Comparison of ENCODE assay signal across 11 cellular contexts in genomic region chr17:77456951-77457548, GRCh38.
DNase-seq lines count a peak whose midpoint lies in the region; ATAC-seq, FAIRE-seq and TF ChIP-seq lines count a peak whose summit lies in the region.
"Had no signal": no experiment of that assay in that cellular context is flagged by ENCODE, and none has a peak within 500 bp of the region (broad histone marks: within the 10 kb centered on the region; RNA-seq: fewer than 3 reads in every experiment).

No MANE protein-coding gene starts in this region.

- CTCF ChIA-PET in CD8-positive, alpha-beta T cell (lab: Charles Lee), result interaction anchor here (0.7 to 2.9 kb wide), 11 partner anchors 9 to 125 kb away, joined by 3 to 18 read pairs (median 4); no protein-coding TSS in a partner anchor
- CTCF ChIA-PET in GM12878 (lab: Yijun Ruan, JAX), result interaction anchor here (0.6 to 1.1 kb wide), 3 partner anchors 18 to 27 kb away, joined by 3 to 4 read pairs (median 3); no protein-coding TSS in a partner anchor

- WGBS in GM12878 (ENCODE audit: insufficient coverage, insufficient replicate concordance, low lambda C conversion rate, missing lambda C conversion rate), result 19% methylated on average over 18 of the region's 18 CpGs

- H3K79me2 ChIP-seq in GM12878 (ENCODE audit: control insufficient read depth, insufficient read depth, low read length), result peaks cover 95% of the 10 kb centered on the region

- H3K9me3 Mint-ChIP-seq in CD8-positive, alpha-beta T cell, result no peaks in the 10 kb centered on the region
- H3K9me3 Mint-ChIP-seq in IgD-negative memory B cell, result no peaks in the 10 kb centered on the region

- H3K36me3 ChIP-seq in CD8-positive, alpha-beta T cell (ENCODE audit: insufficient read depth, low read length), result no peaks in the 10 kb centered on the region
- H3K36me3 ChIP-seq in GM12878 (ENCODE audit: control insufficient read depth in 2 of 2, insufficient read depth in 2 of 2, low read length in 1 of 2) (peaks cover 8% of the 10 kb centered on the region in 2 experiments; a peak in 3 of 4 replicates), neutrophil (no peaks in the 10 kb centered on the region), SJCRH30 (no peaks in the 10 kb centered on the region)

- intact Hi-C loops in CD8-positive, alpha-beta T cell (cut with DNase I, micrococcal nuclease), result loop anchor here (1.0 to 10.0 kb wide), 7 partner anchors 22 to 1298 kb away; partner anchors contain the start of genes MFSD11 (in 1 of the 2), SRSF2 (in 1 of the 2), TMC8 (in 1 of the 2) and TNRC6C (in 1 of the 2)
- intact Hi-C loops in GM12878 (cut with micrococcal nuclease; ENCODE audit: unreplicated experiment), result no loop called here

- H3K9ac ChIP-seq in GM12878 (ENCODE audit: control insufficient read depth, insufficient read depth, low read length), result peak overlapping the region; percentile 86

- peak; percentile 7 for ATAC-seq in CD8-positive, alpha-beta T cell
- ATAC-seq in GM12878 (peak; percentile 20), HG03280 (IDR thresholded peaks at IDR 0.05; ENCODE audit: unreplicated experiment) (no peak), GM21447 (IDR thresholded peaks at IDR 0.05; ENCODE audit: unreplicated experiment) (no peak)

- peaks cover 66% of the 10 kb centered on the region for H3K4me1 Mint-ChIP-seq in CD8-positive, alpha-beta T cell (ENCODE audit: low read depth)
- H3K4me1 Mint-ChIP-seq in IgD-negative memory B cell, result peaks cover 47 to 56% (median 54%) of the 10 kb centered on the region in 3 donors

- TF ChIP-seq RAD21 in GM12878 (IDR thresholded peaks at IDR 0.05; ENCODE audit: insufficient read depth, low read depth, low read length), result peak; percentile 26; the same call in 1 of the 2 replicates

- SMC1A ChIA-PET in GM12878 (lab: Charles Lee; ENCODE audit: uncharacterized antibody, unreplicated experiment), result interaction anchor here (0.9 to 9.1 kb wide), 3 partner anchors 13 to 16 kb away, joined by 4 to 96 read pairs (median 65); no protein-coding TSS in a partner anchor

- in situ Hi-C loops in GM12878 (cut with MboI), result loop anchor here (10.0 to 25.0 kb wide), 2 partner anchors 698 to 1195 kb away; partner anchors contain the start of gene UBALD2

- POLR2A ChIA-PET in CD8-positive, alpha-beta T cell (lab: Charles Lee), result interaction anchor here (0.7 to 9.0 kb wide), 6 partner anchors 15 to 501 kb away, joined by 3 to 242 read pairs (median 3); partner anchors contain the start of gene TNRC6C
- POLR2A ChIA-PET in GM12878 (lab: Charles Lee), result interaction anchor here (1.3 to 6.6 kb wide), 4 partner anchors 9 to 16 kb away, joined by 5 to 47 read pairs (median 8); no protein-coding TSS in a partner anchor

- H3K4me1 ChIP-seq in CD8-positive, alpha-beta T cell (ENCODE audit: insufficient read depth, low read length), result peaks cover 75% of the 10 kb centered on the region
- peaks cover 69% of the 10 kb centered on the region for H3K4me1 ChIP-seq in GM12878 (ENCODE audit: control insufficient read depth, insufficient read depth, low read length)
- peaks cover 94 to 97% of the 10 kb centered on the region in 2 experiments for H3K4me1 ChIP-seq in neutrophil (ENCODE audit: control insufficient read depth in 1 of 2, insufficient read depth in 1 of 2, low read depth in 1 of 2, low read length in 1 of 2)
- peaks cover 24% of the 10 kb centered on the region for H3K4me1 ChIP-seq in SJCRH30

- no peak; the same call in 1 of the 2 replicates for TF ChIP-seq POLR2A in GM12878 (IDR thresholded peaks at IDR 0.05; ENCODE audit: low read depth, low read length)

- H3K9me3 ChIP-seq in CD8-positive, alpha-beta T cell (ENCODE audit: low read length), result no peaks in the 10 kb centered on the region
- H3K9me3 ChIP-seq in GM12878 (replicated peaks; ENCODE audit: control insufficient read depth, insufficient read depth, low read length), result no peaks in the 10 kb centered on the region
- H3K9me3 ChIP-seq in neutrophil, result no peaks in the 10 kb centered on the region
- H3K9me3 ChIP-seq in SJCRH30 (replicated peaks), result no peaks in the 10 kb centered on the region
- H3K9me3 ChIP-seq: SJSA1 had no signal

- RAD21 ChIA-PET in GM12878 (lab: Charles Lee; ENCODE audit: unreplicated experiment), result interaction anchor here (4.4 to 6.9 kb wide), 3 partner anchors 13 to 18 kb away, joined by 31 to 63 read pairs (median 62); no protein-coding TSS in a partner anchor

- H3K27me3 ChIP-seq in CD8-positive, alpha-beta T cell (ENCODE audit: insufficient read depth, low read length), result no peaks in the 10 kb centered on the region
- H3K27me3 ChIP-seq in GM12878 (replicated peaks in 1 of 2; ENCODE audit: control insufficient read depth in 2 of 2, insufficient read depth in 2 of 2, low read length in 1 of 2) (no peaks in the 10 kb centered on the region), neutrophil (no peaks in the 10 kb centered on the region), SJCRH30 (no peaks in the 10 kb centered on the region)
- H3K27me3 ChIP-seq: SJSA1 had no signal

- peak overlapping the region; percentile 86 for H3K27ac ChIP-seq in CD8-positive, alpha-beta T cell (ENCODE audit: low read depth, low read length)
- peak overlapping the region; percentile 99 for H3K27ac ChIP-seq in GM12878 (ENCODE audit: control insufficient read depth, insufficient read depth)
- H3K27ac ChIP-seq in neutrophil, result peak overlapping the region; percentile 100
- no peak overlapping the region for H3K27ac ChIP-seq in SJCRH30

- H2AFZ ChIP-seq in GM12878 (ENCODE audit: control insufficient read depth, low read depth, low read length), result no peak overlapping the region

- FAIRE-seq in GM12878 (lab: Jason Lieb, UNC), result no peak

- H4K20me1 ChIP-seq in GM12878 (ENCODE audit: control insufficient read depth, insufficient read depth), result no peaks in the 10 kb centered on the region

- peak overlapping the region; percentile 100 for H3K27ac Mint-ChIP-seq in CD8-positive, alpha-beta T cell
- peak overlapping the region; percentile 79 to 100 (median 97) for H3K27ac Mint-ChIP-seq in IgD-negative memory B cell

- no peak for TF ChIP-seq EP300 in GM12878 (IDR thresholded peaks at IDR 0.05; ENCODE audit: borderline replicate concordance in 1 of 2, control insufficient read depth in 1 of 2, low read depth in 2 of 2, low read length in 2 of 2)

- H3K4me3 ChIP-seq in CD8-positive, alpha-beta T cell (ENCODE audit: low read depth, low read length), result peak overlapping the region; percentile 99
- peak overlapping the region; percentile 94 for H3K4me3 ChIP-seq in GM12878
- H3K4me3 ChIP-seq in neutrophil (ENCODE audit: low read depth in 1 of 2, low read length in 1 of 2), result peak overlapping the region; percentile 10 to 38
- H3K4me3 ChIP-seq in SJCRH30, result no peak overlapping the region
- H3K4me3 ChIP-seq: SJSA1 had no signal

- peaks cover 39% of the 10 kb centered on the region for H3K36me3 Mint-ChIP-seq in CD8-positive, alpha-beta T cell
- no peaks in the 10 kb centered on the region for H3K36me3 Mint-ChIP-seq in IgD-negative memory B cell

- H3K4me2 ChIP-seq in GM12878 (ENCODE audit: control insufficient read depth, insufficient read depth), result peak overlapping the region; percentile 98

- BruUV-seq in GM12878 (replicated peaks; lab: Mats Ljungman, UMichigan), result no TSS peak

- TF ChIP-seq CTCF in CD8-positive, alpha-beta T cell (IDR thresholded peaks at IDR 0.05), result no peak
- TF ChIP-seq CTCF in GM12878 (IDR thresholded peaks at IDR 0.05 in 2 of 3, conservative IDR thresholded peaks at IDR 0.05 in 1 of 3; ENCODE audit: control insufficient read depth in 2 of 3, extremely low read depth in 1 of 3, insufficient read depth in 1 of 3, low read depth in 3 of 3, low read length in 3 of 3) (peak in 2 of 3 experiments; percentile 24 to 25; a peak in 2 of 6 replicates), neutrophil (IDR thresholded peaks at IDR 0.05) (peak; percentile 14)

- H3K27me3 Mint-ChIP-seq in CD8-positive, alpha-beta T cell (ENCODE audit: low read depth), result no peaks in the 10 kb centered on the region
- H3K27me3 Mint-ChIP-seq in IgD-negative memory B cell, result peaks cover 1% of the 10 kb centered on the region

- peak overlapping the region; percentile 94 for H3K4me3 Mint-ChIP-seq in CD8-positive, alpha-beta T cell
- H3K4me3 Mint-ChIP-seq in IgD-negative memory B cell, result peak overlapping the region; percentile 88 to 98 (median 95)

- DNase-seq in CD8-positive, alpha-beta T cell, result peak in 3 of 7 experiments; percentile 53 to 72 (median 54)
- DNase-seq in GM12878 (ENCODE audit: low read depth, low spot score), result no peak
- no peak for DNase-seq in AG20443 (ENCODE audit: low spot score)
- DNase-seq in SJCRH30, result no peak
- DNase-seq: activated gamma-delta T cell treated with Interleukin-2 at 50 U/mL for 16 hours, NCI-H2081 treated with DMSO at 0.1 percent for 48 hours had no signal

TF ChIP-seq in GM12878, 131 proteins besides CTCF, POLR2A, EP300 and RAD21 (continues in another document):
- TF ChIP-seq SPI1 (IDR thresholded peaks at IDR 0.05; ENCODE audit: borderline replicate concordance, insufficient read depth, low read depth, low read length), result peak; percentile 51; the same call in 1 of the 2 replicates
- peak in 1 of 2 experiments; percentile 20; a peak in 1 of 4 replicates for TF ChIP-seq BHLHE40 (IDR thresholded peaks at IDR 0.05; ENCODE audit: borderline replicate concordance in 1 of 2, low read depth in 2 of 2, low read length in 1 of 2)
- TF ChIP-seq SMC3 (IDR thresholded peaks at IDR 0.05; ENCODE audit: borderline replicate concordance, low read length), result no peak
- TF ChIP-seq MXI1 (IDR thresholded peaks at IDR 0.05; ENCODE audit: low read depth, low read length), result peak; percentile 28; the same call in 1 of the 2 replicates
- peak; percentile 30 for TF ChIP-seq MEF2B (IDR thresholded peaks at IDR 0.05; ENCODE audit: partially characterized antibody, poor library complexity, severe bottlenecking)
- no peak for TF ChIP-seq KDM1A (IDR thresholded peaks at IDR 0.05; ENCODE audit: borderline replicate concordance)
- TF ChIP-seq NR2F1 (conservative IDR thresholded peaks at IDR 0.05), result peak; percentile 67
- no peak for TF ChIP-seq MTA2 (IDR thresholded peaks at IDR 0.05; ENCODE audit: low read depth)
- 0 out of 2 replicates have a peak, but pooled peaks have one; percentile 28 for TF ChIP-seq GATAD2B (conservative IDR thresholded peaks at IDR 0.05; ENCODE audit: low read depth)
- no peak for TF ChIP-seq FOXM1 (IDR thresholded peaks at IDR 0.05; ENCODE audit: low read depth, low read length)
- TF ChIP-seq MYC (IDR thresholded peaks at IDR 0.05; ENCODE audit: insufficient read depth, insufficient read length, insufficient replicate concordance, low read length, severe bottlenecking), result no peak

Comparison
In these comparisons a context has a peak if more than half of its experiments do, and no peak if none do; other contexts are left out.
1. ATAC-seq: peak in CD8-positive, alpha-beta T cell (single experiment) and GM12878 (single experiment); none in HG03280 (single experiment) and GM21447 (single experiment).